Comparison of ENCODE assay signal across 1 cellular context in the genomic region with DNA sequence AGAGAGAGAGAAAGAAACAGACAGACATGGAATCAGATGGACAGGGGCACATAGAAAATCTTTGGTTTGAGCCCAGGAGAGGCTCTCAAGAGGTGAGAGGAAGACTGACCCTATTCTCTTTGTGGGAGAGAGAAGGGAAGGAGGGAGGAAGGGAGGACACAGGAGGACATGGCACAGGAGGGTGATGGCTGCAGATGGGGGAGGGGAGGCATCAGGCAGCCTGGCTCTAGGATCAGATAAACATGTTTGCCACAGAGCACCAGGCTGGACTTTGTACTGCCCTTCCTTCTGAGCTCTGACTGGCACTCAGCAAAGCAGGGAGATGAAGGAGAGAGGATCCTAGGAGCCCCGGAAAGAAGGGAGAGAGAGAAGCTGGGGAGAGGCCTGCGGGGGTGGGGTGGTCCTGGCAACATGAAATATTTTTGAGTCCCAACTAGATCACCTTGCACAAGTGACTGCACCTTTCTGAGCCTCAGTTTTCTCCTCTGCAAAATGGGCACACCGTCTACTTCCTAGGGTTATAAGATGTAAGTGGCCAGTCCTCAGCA.
TF ChIP-seq lines count a peak whose summit lies in the region.

No MANE protein-coding gene starts in this region.

TF ChIP-seq in HepG2, 621 proteins besides CTCF, POLR2A, EP300 and RAD21 (continued from another document):
- 0 out of 2 replicates have a peak, but pooled peaks have one; percentile 37 for TF ChIP-seq ZBTB34 (CRISPR knock-in tag; IDR thresholded peaks at IDR 0.05)
- no peak for TF ChIP-seq ZNF205 (CRISPR knock-in tag; IDR thresholded peaks at IDR 0.05)
- TF ChIP-seq CENPX (CRISPR knock-in tag; IDR thresholded peaks at IDR 0.05), result no peak
- no peak for TF ChIP-seq CSRNP1 (CRISPR knock-in tag; IDR thresholded peaks at IDR 0.05)
- no peak for TF ChIP-seq CEBPB (IDR thresholded peaks at IDR 0.05; ENCODE audit: borderline replicate concordance, low read depth, low read length)
- 0 out of 2 replicates have a peak, but pooled peaks have one; percentile 20 for TF ChIP-seq GABPB1 (CRISPR knock-in tag; IDR thresholded peaks at IDR 0.05)
- TF ChIP-seq HNRNPUL1 (IDR thresholded peaks at IDR 0.05; ENCODE audit: low read depth, low read length), result no peak
- no peak for TF ChIP-seq IKZF4 (CRISPR knock-in tag; IDR thresholded peaks at IDR 0.05; ENCODE audit: borderline replicate concordance, low read depth, not compliant biosample characterization)
- TF ChIP-seq, protein P1, sequence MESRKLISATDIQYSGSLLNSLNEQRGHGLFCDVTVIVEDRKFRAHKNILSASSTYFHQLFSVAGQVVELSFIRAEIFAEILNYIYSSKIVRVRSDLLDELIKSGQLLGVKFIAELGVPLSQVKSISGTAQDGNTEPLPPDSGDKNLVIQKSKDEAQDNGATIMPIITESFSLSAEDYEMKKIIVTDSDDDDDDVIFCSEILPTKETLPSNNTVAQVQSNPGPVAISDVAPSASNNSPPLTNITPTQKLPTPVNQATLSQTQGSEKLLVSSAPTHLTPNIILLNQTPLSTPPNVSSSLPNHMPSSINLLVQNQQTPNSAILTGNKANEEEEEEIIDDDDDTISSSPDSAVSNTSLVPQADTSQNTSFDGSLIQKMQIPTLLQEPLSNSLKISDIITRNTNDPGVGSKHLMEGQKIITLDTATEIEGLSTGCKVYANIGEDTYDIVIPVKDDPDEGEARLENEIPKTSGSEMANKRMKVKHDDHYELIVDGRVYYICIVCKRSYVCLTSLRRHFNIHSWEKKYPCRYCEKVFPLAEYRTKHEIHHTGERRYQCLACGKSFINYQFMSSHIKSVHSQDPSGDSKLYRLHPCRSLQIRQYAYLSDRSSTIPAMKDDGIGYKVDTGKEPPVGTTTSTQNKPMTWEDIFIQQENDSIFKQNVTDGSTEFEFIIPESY (CRISPR knock-in tag; IDR thresholded peaks at IDR 0.05), result 0 out of 2 replicates have a peak, but pooled peaks have one; percentile 19
- TF ChIP-seq, protein P2, sequence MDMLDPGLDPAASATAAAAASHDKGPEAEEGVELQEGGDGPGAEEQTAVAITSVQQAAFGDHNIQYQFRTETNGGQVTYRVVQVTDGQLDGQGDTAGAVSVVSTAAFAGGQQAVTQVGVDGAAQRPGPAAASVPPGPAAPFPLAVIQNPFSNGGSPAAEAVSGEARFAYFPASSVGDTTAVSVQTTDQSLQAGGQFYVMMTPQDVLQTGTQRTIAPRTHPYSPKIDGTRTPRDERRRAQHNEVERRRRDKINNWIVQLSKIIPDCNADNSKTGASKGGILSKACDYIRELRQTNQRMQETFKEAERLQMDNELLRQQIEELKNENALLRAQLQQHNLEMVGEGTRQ (IDR thresholded peaks at IDR 0.05; ENCODE audit: low read depth, low read length), result no peak
- TF ChIP-seq, protein P2 (CRISPR knock-in tag; IDR thresholded peaks at IDR 0.05; ENCODE audit: borderline replicate concordance), result no peak
